In genomic region chr4:102828497-102828808, GRCh38 we compare ENCODE assay signal across 8 cellular contexts. TPM values are rescaled to one million over a fixed set of nuclear protein-coding genes. Genes with fewer than 3 reads are reported as not detected.
DNase-seq lines count a peak whose midpoint lies in the region; ATAC-seq and TF ChIP-seq lines count a peak whose summit lies in the region.

No MANE protein-coding gene starts in this region.

- peaks cover 31% of the 10 kb centered on the region for H3K4me1 Mint-ChIP-seq in T-helper 17 cell

- H3K4me1 ChIP-seq in SJSA1 (replicated peaks) (peaks cover 19% of the 10 kb centered on the region), foreskin keratinocyte (peaks cover 19% of the 10 kb centered on the region), skeletal muscle satellite cell (ENCODE audit: control insufficient read depth, insufficient read depth, low read length) (peaks cover 10% of the 10 kb centered on the region)

- H3K4me3 Mint-ChIP-seq in T-helper 17 cell, result no peak overlapping the region

- peak overlapping the region; percentile 99 for H3K27ac ChIP-seq in SJSA1
- peak overlapping the region; percentile 88 for H3K27ac ChIP-seq in foreskin keratinocyte

- peaks cover 39% of the 10 kb centered on the region for H3K36me3 ChIP-seq in SJSA1
- peaks cover 22% of the 10 kb centered on the region for H3K36me3 ChIP-seq in skeletal muscle satellite cell (ENCODE audit: insufficient read depth, low read length)

- TF ChIP-seq CTCF in GM12875 (IDR thresholded peaks at IDR 0.05; ENCODE audit: borderline replicate concordance, insufficient read depth, low read depth, low read length) (no peak), foreskin keratinocyte (conservative IDR thresholded peaks at IDR 0.05) (no peak)

- H3K9me3 ChIP-seq in SJSA1 (replicated peaks) (no peaks in the 10 kb centered on the region), skeletal muscle satellite cell (replicated peaks; ENCODE audit: low read length) (no peaks in the 10 kb centered on the region), T-helper 17 cell (ENCODE audit: control insufficient read depth, low read length, poor library complexity, severe bottlenecking) (no peaks in the 10 kb centered on the region)

- H3K4me2 ChIP-seq in skeletal muscle satellite cell (ENCODE audit: low read length), result peak overlapping the region; percentile 87

- peak overlapping the region; percentile 100 for H3K9ac ChIP-seq in skeletal muscle satellite cell (ENCODE audit: low read depth, low read length)

- H3K27me3 Mint-ChIP-seq in T-helper 17 cell, result no peaks in the 10 kb centered on the region

- no peak for ATAC-seq in foreskin keratinocyte
- ATAC-seq in T-helper 17 cell, result no peak
- no peak for ATAC-seq in GM19452 (IDR thresholded peaks at IDR 0.05; ENCODE audit: unreplicated experiment)

- peak overlapping the region; percentile 38 for H3K4me3 ChIP-seq in GM12875 (ENCODE audit: low read depth, low read length)
- H3K4me3 ChIP-seq in SJSA1, result peak overlapping the region; percentile 87
- H3K4me3 ChIP-seq in skeletal muscle satellite cell (ENCODE audit: low read length), result peak overlapping the region; percentile 95

- no peaks in the 10 kb centered on the region for H3K27me3 ChIP-seq in SJSA1 (replicated peaks)
- H3K27me3 ChIP-seq in foreskin keratinocyte, result no peaks in the 10 kb centered on the region
- no peaks in the 10 kb centered on the region for H3K27me3 ChIP-seq in skeletal muscle satellite cell (ENCODE audit: control insufficient read depth, insufficient read depth, low read length)

- H3K27ac Mint-ChIP-seq in T-helper 17 cell, result no peak overlapping the region

- DNase-seq in SJSA1 (ENCODE audit: low read depth in 1 of 2, low spot score in 2 of 2), result no peak
- no peak for DNase-seq in foreskin keratinocyte
- no peak for DNase-seq in T-helper 17 cell
- DNase-seq in NCI-H128 (lab: John Stamatoyannopoulos, UW; ENCODE audit: unreplicated experiment), result no peak
- no peak for DNase-seq in GM19238 (ENCODE audit: insufficient read length, low spot score)

- peaks cover 4% of the 10 kb centered on the region for H3K36me3 Mint-ChIP-seq in T-helper 17 cell (ENCODE audit: low read depth)

RNA-seq across cellular contexts. Expression of gene UBE2D3, which starts 1.1 kb away (rescaled TPM):
- total RNA-seq in SJSA1 (2014; rRNA removed; shearing (Covaris generic)), result 287 and 481 TPM in 2 replicates
- total RNA-seq in foreskin keratinocyte (353 and 362 TPM in 2 replicates), T-helper 17 cell (100 to 1,000 TPM; 526 to 528 TPM)
- 214 and 244 TPM in 2 replicates for polyA plus RNA-seq in foreskin keratinocyte
- total RNA-seq in skeletal muscle satellite cell (2012; rRNA removed), result 323 and 356 TPM in 2 replicates

RNA-seq across cellular contexts. Expression of gene CISD2, which starts 40.3 kb away (rescaled TPM):
- 60.9 and 88.6 TPM in 2 replicates for total RNA-seq in SJSA1 (2014; rRNA removed; shearing (Covaris generic))
- total RNA-seq in foreskin keratinocyte (41.9 and 44.2 TPM in 2 replicates), T-helper 17 cell (10 to 100 TPM; 14.3 to 14.4 TPM)
- 39.3 and 42.5 TPM in 2 replicates for polyA plus RNA-seq in foreskin keratinocyte
- 36.0 and 37.4 TPM in 2 replicates for total RNA-seq in skeletal muscle satellite cell (2012; rRNA removed)

Comparison
In these comparisons a context has a peak if more than half of its experiments do, and no peak if none do; other contexts are left out.
1. H3K4me3 ChIP-seq: peak in every context shown above with its lines; median percentile 95 in skeletal muscle satellite cell; 87 in SJSA1; 38 in GM12875.